ENCODE assay signal across 1 cellular context in the genomic region with DNA sequence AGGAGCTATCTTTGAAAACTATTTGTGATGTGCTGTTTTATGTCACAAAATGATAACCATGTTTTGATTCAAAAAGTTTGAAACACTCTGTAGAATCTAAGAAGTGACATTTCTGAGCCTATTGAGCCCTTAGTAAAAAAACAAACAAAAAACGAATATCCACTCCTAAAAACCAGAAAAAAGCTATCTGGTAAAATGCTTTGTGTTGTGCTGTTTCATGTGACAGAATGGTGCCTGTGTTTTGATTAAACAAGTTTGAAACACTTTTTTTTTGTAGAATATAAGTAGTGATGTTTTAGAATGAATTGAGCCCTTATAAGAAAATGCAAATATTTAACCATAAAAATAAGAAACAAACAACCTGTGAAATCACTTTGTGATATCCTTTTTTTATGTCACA.
TF ChIP-seq lines count a peak whose summit lies in the region.

No MANE protein-coding gene starts in this region.

TF ChIP-seq in K562, 482 proteins besides CTCF, POLR2A, EP300 and RAD21 (continued from another document and continues in another):
- TF ChIP-seq, protein P1, sequence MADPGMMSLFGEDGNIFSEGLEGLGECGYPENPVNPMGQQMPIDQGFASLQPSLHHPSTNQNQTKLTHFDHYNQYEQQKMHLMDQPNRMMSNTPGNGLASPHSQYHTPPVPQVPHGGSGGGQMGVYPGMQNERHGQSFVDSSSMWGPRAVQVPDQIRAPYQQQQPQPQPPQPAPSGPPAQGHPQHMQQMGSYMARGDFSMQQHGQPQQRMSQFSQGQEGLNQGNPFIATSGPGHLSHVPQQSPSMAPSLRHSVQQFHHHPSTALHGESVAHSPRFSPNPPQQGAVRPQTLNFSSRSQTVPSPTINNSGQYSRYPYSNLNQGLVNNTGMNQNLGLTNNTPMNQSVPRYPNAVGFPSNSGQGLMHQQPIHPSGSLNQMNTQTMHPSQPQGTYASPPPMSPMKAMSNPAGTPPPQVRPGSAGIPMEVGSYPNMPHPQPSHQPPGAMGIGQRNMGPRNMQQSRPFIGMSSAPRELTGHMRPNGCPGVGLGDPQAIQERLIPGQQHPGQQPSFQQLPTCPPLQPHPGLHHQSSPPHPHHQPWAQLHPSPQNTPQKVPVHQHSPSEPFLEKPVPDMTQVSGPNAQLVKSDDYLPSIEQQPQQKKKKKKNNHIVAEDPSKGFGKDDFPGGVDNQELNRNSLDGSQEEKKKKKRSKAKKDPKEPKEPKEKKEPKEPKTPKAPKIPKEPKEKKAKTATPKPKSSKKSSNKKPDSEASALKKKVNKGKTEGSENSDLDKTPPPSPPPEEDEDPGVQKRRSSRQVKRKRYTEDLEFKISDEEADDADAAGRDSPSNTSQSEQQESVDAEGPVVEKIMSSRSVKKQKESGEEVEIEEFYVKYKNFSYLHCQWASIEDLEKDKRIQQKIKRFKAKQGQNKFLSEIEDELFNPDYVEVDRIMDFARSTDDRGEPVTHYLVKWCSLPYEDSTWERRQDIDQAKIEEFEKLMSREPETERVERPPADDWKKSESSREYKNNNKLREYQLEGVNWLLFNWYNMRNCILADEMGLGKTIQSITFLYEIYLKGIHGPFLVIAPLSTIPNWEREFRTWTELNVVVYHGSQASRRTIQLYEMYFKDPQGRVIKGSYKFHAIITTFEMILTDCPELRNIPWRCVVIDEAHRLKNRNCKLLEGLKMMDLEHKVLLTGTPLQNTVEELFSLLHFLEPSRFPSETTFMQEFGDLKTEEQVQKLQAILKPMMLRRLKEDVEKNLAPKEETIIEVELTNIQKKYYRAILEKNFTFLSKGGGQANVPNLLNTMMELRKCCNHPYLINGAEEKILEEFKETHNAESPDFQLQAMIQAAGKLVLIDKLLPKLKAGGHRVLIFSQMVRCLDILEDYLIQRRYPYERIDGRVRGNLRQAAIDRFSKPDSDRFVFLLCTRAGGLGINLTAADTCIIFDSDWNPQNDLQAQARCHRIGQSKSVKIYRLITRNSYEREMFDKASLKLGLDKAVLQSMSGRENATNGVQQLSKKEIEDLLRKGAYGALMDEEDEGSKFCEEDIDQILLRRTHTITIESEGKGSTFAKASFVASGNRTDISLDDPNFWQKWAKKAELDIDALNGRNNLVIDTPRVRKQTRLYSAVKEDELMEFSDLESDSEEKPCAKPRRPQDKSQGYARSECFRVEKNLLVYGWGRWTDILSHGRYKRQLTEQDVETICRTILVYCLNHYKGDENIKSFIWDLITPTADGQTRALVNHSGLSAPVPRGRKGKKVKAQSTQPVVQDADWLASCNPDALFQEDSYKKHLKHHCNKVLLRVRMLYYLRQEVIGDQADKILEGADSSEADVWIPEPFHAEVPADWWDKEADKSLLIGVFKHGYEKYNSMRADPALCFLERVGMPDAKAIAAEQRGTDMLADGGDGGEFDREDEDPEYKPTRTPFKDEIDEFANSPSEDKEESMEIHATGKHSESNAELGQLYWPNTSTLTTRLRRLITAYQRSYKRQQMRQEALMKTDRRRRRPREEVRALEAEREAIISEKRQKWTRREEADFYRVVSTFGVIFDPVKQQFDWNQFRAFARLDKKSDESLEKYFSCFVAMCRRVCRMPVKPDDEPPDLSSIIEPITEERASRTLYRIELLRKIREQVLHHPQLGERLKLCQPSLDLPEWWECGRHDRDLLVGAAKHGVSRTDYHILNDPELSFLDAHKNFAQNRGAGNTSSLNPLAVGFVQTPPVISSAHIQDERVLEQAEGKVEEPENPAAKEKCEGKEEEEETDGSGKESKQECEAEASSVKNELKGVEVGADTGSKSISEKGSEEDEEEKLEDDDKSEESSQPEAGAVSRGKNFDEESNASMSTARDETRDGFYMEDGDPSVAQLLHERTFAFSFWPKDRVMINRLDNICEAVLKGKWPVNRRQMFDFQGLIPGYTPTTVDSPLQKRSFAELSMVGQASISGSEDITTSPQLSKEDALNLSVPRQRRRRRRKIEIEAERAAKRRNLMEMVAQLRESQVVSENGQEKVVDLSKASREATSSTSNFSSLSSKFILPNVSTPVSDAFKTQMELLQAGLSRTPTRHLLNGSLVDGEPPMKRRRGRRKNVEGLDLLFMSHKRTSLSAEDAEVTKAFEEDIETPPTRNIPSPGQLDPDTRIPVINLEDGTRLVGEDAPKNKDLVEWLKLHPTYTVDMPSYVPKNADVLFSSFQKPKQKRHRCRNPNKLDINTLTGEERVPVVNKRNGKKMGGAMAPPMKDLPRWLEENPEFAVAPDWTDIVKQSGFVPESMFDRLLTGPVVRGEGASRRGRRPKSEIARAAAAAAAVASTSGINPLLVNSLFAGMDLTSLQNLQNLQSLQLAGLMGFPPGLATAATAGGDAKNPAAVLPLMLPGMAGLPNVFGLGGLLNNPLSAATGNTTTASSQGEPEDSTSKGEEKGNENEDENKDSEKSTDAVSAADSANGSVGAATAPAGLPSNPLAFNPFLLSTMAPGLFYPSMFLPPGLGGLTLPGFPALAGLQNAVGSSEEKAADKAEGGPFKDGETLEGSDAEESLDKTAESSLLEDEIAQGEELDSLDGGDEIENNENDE (IDR thresholded peaks at IDR 0.05; ENCODE audit: low read depth, low read length) = no peak
- TF ChIP-seq HNRNPL (IDR thresholded peaks at IDR 0.05; ENCODE audit: low read depth, low read length) (no peak), TOE1 (IDR thresholded peaks at IDR 0.05; ENCODE audit: borderline replicate concordance) (no peak), TOE1 (CRISPR knock-in tag; IDR thresholded peaks at IDR 0.05; ENCODE audit: borderline replicate concordance, low read depth) (no peak), CBX5 (IDR thresholded peaks at IDR 0.05; ENCODE audit: borderline replicate concordance, low read depth) (0 out of 2 replicates have a peak, but pooled peaks have one; percentile 82), CCNT2 (IDR thresholded peaks at IDR 0.05; ENCODE audit: borderline replicate concordance, extremely low read depth, insufficient read length, low read depth, low read length) (no peak), ZNF561 (CRISPR knock-in tag; conservative IDR thresholded peaks at IDR 0.05) (no peak), FOXK2 (conservative IDR thresholded peaks at IDR 0.05 in 1 of 2, IDR thresholded peaks at IDR 0.05 in 1 of 2; ENCODE audit: low read depth in 2 of 2) (no peak), CHD4 (IDR thresholded peaks at IDR 0.05; ENCODE audit: insufficient read depth, insufficient replicate concordance, low read depth, low read length, poor library complexity, severe bottlenecking) (no peak), CBX3 (IDR thresholded peaks at IDR 0.05; ENCODE audit: borderline replicate concordance in 1 of 2, low read length in 2 of 2) (peak in 1 of 2 experiments; percentile 96; a peak in 2 of 3 replicates), SPI1 (IDR thresholded peaks at IDR 0.05; ENCODE audit: borderline replicate concordance, low read depth, low read length) (no peak), KAT2B (IDR thresholded peaks at IDR 0.05; ENCODE audit: low read depth, low read length) (no peak), HIVEP1 (CRISPR knock-in tag; IDR thresholded peaks at IDR 0.05) (no peak), ZBED1 (IDR thresholded peaks at IDR 0.05) (no peak), LARP7 (IDR thresholded peaks at IDR 0.05) (no peak), FOXJ2 (tag; IDR thresholded peaks at IDR 0.05) (no peak), HMG20B (CRISPR knock-in tag; IDR thresholded peaks at IDR 0.05) (no peak), EP400 (IDR thresholded peaks at IDR 0.05) (no peak; the same call in 1 of the 2 replicates), SMAD4 (CRISPR knock-in tag; conservative IDR thresholded peaks at IDR 0.05) (no peak), SAFB (IDR thresholded peaks at IDR 0.05; ENCODE audit: borderline replicate concordance, low read depth, low read length) (no peak), TAF7 (tag; IDR thresholded peaks at IDR 0.05) (no peak), NFATC3 (IDR thresholded peaks at IDR 0.05) (no peak), RBM14 (IDR thresholded peaks at IDR 0.05; ENCODE audit: borderline replicate concordance, insufficient read depth, low read depth, low read length) (no peak), FOS (IDR thresholded peaks at IDR 0.05; ENCODE audit: extremely low read depth, insufficient read length) (no peak), JUN (IDR thresholded peaks at IDR 0.05; ENCODE audit: borderline replicate concordance, low read depth, low read length) (no peak), JUN (CRISPR knock-in tag; IDR thresholded peaks at IDR 0.05; ENCODE audit: borderline replicate concordance) (no peak), GTF2E2 (tag; IDR thresholded peaks at IDR 0.05) (no peak), TEAD4 (IDR thresholded peaks at IDR 0.05; ENCODE audit: low read length) (peak; percentile 27; the same call in 1 of the 2 replicates), TEAD4 (CRISPR knock-in tag; IDR thresholded peaks at IDR 0.05; ENCODE audit: borderline replicate concordance) (no peak)
- TF ChIP-seq, protein P2, sequence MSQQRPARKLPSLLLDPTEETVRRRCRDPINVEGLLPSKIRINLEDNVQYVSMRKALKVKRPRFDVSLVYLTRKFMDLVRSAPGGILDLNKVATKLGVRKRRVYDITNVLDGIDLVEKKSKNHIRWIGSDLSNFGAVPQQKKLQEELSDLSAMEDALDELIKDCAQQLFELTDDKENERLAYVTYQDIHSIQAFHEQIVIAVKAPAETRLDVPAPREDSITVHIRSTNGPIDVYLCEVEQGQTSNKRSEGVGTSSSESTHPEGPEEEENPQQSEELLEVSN (IDR thresholded peaks at IDR 0.05; ENCODE audit: borderline replicate concordance in 1 of 2, extremely low read depth in 1 of 2, insufficient read depth in 1 of 2, insufficient read length in 1 of 2, low read depth in 1 of 2, low read length in 1 of 2, poor library complexity in 1 of 2, severe bottlenecking in 1 of 2) = no peak
- TF ChIP-seq, protein P3, sequence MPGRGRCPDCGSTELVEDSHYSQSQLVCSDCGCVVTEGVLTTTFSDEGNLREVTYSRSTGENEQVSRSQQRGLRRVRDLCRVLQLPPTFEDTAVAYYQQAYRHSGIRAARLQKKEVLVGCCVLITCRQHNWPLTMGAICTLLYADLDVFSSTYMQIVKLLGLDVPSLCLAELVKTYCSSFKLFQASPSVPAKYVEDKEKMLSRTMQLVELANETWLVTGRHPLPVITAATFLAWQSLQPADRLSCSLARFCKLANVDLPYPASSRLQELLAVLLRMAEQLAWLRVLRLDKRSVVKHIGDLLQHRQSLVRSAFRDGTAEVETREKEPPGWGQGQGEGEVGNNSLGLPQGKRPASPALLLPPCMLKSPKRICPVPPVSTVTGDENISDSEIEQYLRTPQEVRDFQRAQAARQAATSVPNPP (IDR thresholded peaks at IDR 0.05; ENCODE audit: borderline replicate concordance, insufficient read depth, insufficient read length) = no peak
- TF ChIP-seq, protein P4, sequence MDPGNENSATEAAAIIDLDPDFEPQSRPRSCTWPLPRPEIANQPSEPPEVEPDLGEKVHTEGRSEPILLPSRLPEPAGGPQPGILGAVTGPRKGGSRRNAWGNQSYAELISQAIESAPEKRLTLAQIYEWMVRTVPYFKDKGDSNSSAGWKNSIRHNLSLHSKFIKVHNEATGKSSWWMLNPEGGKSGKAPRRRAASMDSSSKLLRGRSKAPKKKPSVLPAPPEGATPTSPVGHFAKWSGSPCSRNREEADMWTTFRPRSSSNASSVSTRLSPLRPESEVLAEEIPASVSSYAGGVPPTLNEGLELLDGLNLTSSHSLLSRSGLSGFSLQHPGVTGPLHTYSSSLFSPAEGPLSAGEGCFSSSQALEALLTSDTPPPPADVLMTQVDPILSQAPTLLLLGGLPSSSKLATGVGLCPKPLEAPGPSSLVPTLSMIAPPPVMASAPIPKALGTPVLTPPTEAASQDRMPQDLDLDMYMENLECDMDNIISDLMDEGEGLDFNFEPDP (CRISPR knock-in tag; IDR thresholded peaks at IDR 0.05) = no peak
- TF ChIP-seq, protein P5, sequence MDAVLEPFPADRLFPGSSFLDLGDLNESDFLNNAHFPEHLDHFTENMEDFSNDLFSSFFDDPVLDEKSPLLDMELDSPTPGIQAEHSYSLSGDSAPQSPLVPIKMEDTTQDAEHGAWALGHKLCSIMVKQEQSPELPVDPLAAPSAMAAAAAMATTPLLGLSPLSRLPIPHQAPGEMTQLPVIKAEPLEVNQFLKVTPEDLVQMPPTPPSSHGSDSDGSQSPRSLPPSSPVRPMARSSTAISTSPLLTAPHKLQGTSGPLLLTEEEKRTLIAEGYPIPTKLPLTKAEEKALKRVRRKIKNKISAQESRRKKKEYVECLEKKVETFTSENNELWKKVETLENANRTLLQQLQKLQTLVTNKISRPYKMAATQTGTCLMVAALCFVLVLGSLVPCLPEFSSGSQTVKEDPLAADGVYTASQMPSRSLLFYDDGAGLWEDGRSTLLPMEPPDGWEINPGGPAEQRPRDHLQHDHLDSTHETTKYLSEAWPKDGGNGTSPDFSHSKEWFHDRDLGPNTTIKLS (IDR thresholded peaks at IDR 0.05; ENCODE audit: borderline replicate concordance, low read depth) = no peak
- TF ChIP-seq, protein P6, sequence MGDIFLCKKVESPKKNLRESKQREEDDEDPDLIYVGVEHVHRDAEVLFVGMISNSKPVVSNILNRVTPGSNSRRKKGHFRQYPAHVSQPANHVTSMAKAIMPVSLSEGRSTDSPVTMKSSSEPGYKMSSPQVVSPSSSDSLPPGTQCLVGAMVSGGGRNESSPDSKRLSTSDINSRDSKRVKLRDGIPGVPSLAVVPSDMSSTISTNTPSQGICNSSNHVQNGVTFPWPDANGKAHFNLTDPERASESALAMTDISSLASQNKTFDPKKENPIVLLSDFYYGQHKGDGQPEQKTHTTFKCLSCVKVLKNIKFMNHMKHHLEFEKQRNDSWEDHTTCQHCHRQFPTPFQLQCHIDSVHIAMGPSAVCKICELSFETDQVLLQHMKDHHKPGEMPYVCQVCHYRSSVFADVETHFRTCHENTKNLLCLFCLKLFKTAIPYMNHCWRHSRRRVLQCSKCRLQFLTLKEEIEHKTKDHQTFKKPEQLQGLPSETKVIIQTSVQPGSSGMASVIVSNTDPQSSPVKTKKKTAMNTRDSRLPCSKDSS (IDR thresholded peaks at IDR 0.05; ENCODE audit: low read depth, partially characterized antibody) = no peak
- TF ChIP-seq, protein P7, sequence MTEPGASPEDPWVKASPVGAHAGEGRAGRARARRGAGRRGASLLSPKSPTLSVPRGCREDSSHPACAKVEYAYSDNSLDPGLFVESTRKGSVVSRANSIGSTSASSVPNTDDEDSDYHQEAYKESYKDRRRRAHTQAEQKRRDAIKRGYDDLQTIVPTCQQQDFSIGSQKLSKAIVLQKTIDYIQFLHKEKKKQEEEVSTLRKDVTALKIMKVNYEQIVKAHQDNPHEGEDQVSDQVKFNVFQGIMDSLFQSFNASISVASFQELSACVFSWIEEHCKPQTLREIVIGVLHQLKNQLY (CRISPR knock-in tag; conservative IDR thresholded peaks at IDR 0.05) = no peak
